Comparison of ENCODE assay signal across 9 cellular contexts in the genomic region with DNA sequence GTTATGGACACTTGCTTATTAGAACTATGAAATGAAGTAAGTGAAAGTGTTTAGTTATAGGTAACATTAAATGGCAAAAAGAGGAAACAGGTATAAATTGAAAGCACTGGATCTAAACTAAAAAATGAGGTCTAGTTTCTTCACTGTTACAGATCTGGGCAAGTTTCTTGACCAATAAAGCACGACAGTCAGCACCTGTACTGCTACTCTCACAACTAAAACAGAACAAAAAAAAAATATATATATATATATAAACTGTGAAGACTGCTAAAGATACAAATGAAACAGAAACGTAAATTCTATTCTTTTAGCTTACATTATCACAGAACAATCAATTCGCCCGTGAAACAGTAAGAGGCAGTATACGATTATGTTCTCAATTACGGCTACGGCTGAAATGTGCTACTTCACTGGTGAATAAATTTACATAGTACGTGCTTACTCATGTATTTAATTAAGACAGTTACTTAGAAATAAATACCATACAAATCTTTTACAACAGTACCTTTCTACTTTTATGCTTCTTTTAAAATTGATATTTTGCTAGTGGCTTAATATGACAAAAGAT. TPM values are rescaled to one million over a fixed set of nuclear protein-coding genes. Genes with fewer than 3 reads are reported as not detected.
DNase-seq lines count a peak whose midpoint lies in the region; ATAC-seq and TF ChIP-seq lines count a peak whose summit lies in the region.
"Had no signal": no experiment of that assay in that cellular context is flagged by ENCODE, and none has a peak within 500 bp of the region (broad histone marks: within the 10 kb centered on the region; RNA-seq: fewer than 3 reads in every experiment).

No MANE protein-coding gene starts in this region.

- H3K27ac Mint-ChIP-seq in activated naive CD4-positive, alpha-beta T cell treated with anti-CD3 and anti-CD28 coated beads for 36 hours: no peak overlapping the region
- H3K27ac Mint-ChIP-seq: brain had no signal

- H3K9me2 ChIP-seq in PC-3 (replicated peaks; ENCODE audit: low read length): no peaks in the 10 kb centered on the region

- H3K9me3 Mint-ChIP-seq in activated naive CD4-positive, alpha-beta T cell treated with anti-CD3 and anti-CD28 coated beads for 36 hours: peaks cover 1% of the 10 kb centered on the region

- H3K36me3 Mint-ChIP-seq in activated naive CD4-positive, alpha-beta T cell treated with anti-CD3 and anti-CD28 coated beads for 36 hours (ENCODE audit: low read depth): peaks cover 3% of the 10 kb centered on the region
- H3K36me3 Mint-ChIP-seq: brain had no signal

- H3K9ac ChIP-seq in PC-3 (ENCODE audit: low read length): peak overlapping the region; percentile 94; the same call in 1 of the 2 replicates

- H4K20me1 ChIP-seq in PC-3 (ENCODE audit: low read length): peaks cover 73% of the 10 kb centered on the region

- TF ChIP-seq CTCF in PC-3 (conservative IDR thresholded peaks at IDR 0.05; ENCODE audit: low read depth, low read length) (peak; percentile 48), esophagus muscularis mucosa (IDR thresholded peaks at IDR 0.05) (peak; percentile 24 to 34 (median 32)), vagina (IDR thresholded peaks at IDR 0.05) (peak in 2 of 3 experiments; percentile 16 to 24)

- H3K9me3 ChIP-seq in PC-3 (ENCODE audit: low read length) (no peaks in the 10 kb centered on the region), esophagus muscularis mucosa (no peaks in the 10 kb centered on the region), vagina (no peaks in the 10 kb centered on the region)

- H2AFZ ChIP-seq in PC-3 (ENCODE audit: low read length): no peak overlapping the region

- DNase-seq in activated naive CD4-positive, alpha-beta T cell treated with anti-CD3 and anti-CD28 coated beads for 36 hours: peak; percentile 8
- no peak for DNase-seq in activated naive CD4-positive, alpha-beta T cell (lab: John Stamatoyannopoulos, UW)
- DNase-seq in PC-3 (peak; percentile 66), esophagus muscularis mucosa (ENCODE audit: extremely low spot score) (no peak), vagina (ENCODE audit: extremely low spot score in 2 of 2) (no peak), HEK293T (ENCODE audit: extremely low spot score) (no peak)

- H3K27me3 ChIP-seq in PC-3 (ENCODE audit: low read length): no peaks in the 10 kb centered on the region
- H3K27me3 ChIP-seq in esophagus muscularis mucosa: peaks cover 0 to 4% (median 0%) of the 10 kb centered on the region in 4 donors
- H3K27me3 ChIP-seq in vagina: no peaks in the 10 kb centered on the region

- H3K4me2 ChIP-seq in PC-3 (ENCODE audit: low read length): peak overlapping the region; percentile 74

- H3K4me3 Mint-ChIP-seq in activated naive CD4-positive, alpha-beta T cell treated with anti-CD3 and anti-CD28 coated beads for 36 hours: peak overlapping the region; percentile 26

- no peaks in the 10 kb centered on the region for H3K27me3 Mint-ChIP-seq in activated naive CD4-positive, alpha-beta T cell treated with anti-CD3 and anti-CD28 coated beads for 36 hours (ENCODE audit: low read depth)

- H3K27ac ChIP-seq in PC-3 (ENCODE audit: low read length) (0 out of 2 replicates have a peak overlapping the region, but pooled peaks have one; percentile 2), esophagus muscularis mucosa (replicated peaks in 1 of 4) (peak overlapping the region; percentile 9 to 94 (median 65)), vagina (peak overlapping the region; percentile 98)

- no peaks in the 10 kb centered on the region for H3F3A ChIP-seq in PC-3 (ENCODE audit: low read length, unreplicated experiment)

- no TSS peak for BruUV-seq in PC-3 (replicated peaks; lab: Mats Ljungman, UMichigan)

- H3K4me1 Mint-ChIP-seq in activated naive CD4-positive, alpha-beta T cell treated with anti-CD3 and anti-CD28 coated beads for 36 hours (ENCODE audit: low read depth): peaks cover 38% of the 10 kb centered on the region

- ATAC-seq in HG02642 (IDR thresholded peaks at IDR 0.05; ENCODE audit: poor library complexity, unreplicated experiment) (peak; percentile 19), PC-3 (0 out of 2 replicates have a peak, but pooled peaks have one; percentile 3), GM19023 (IDR thresholded peaks at IDR 0.05; ENCODE audit: unreplicated experiment) (no peak)

- H3K4me3 ChIP-seq in PC-3 (ENCODE audit: low read length) (peak overlapping the region; percentile 94), esophagus muscularis mucosa (peak overlapping the region; percentile 8 to 94 (median 91)), vagina (peak overlapping the region in 1 of 2 donors; percentile 97)

- TF ChIP-seq POLR2A in esophagus muscularis mucosa (IDR thresholded peaks at IDR 0.05; ENCODE audit: low read depth) (no peak), vagina (IDR thresholded peaks at IDR 0.05) (no peak)

- 44% methylated on average over 8 of the region's 8 CpGs for WGBS in esophagus muscularis mucosa

- CTCF ChIA-PET in activated naive CD4-positive, alpha-beta T cell treated with anti-CD3 and anti-CD28 coated beads for 36 hours (lab: Charles Lee): interaction anchor here (0.7 to 3.0 kb wide), 11 partner anchors 10 to 708 kb away, joined by 3 to 17 read pairs (median 3); no protein-coding TSS in a partner anchor
- CTCF ChIA-PET in PC-3 (lab: Charles Lee) (interaction anchor here (0.7 to 1.3 kb wide), 8 partner anchors 144 to 377 kb away, joined by 3 to 9 read pairs (median 4); no protein-coding TSS in a partner anchor), HEK293T (lab: Yijun Ruan, JAX) (interaction anchor here (0.5 to 1.2 kb wide), 3 partner anchors 22 to 377 kb away, joined by 3 to 5 read pairs (median 5); no protein-coding TSS in a partner anchor)

- POLR2A ChIA-PET in PC-3 (lab: Charles Lee; ENCODE audit: unreplicated experiment): interaction anchor here (0.6 to 0.7 kb wide), 2 partner anchors 156 to 377 kb away, joined by 3 to 6 read pairs; no protein-coding TSS in a partner anchor
- POLR2A ChIA-PET in HEK293T (lab: Yijun Ruan, JAX): interaction anchor here (0.6 kb wide), 1 partner anchor 216 kb away, joined by 3 read pairs; no protein-coding TSS in a partner anchor

- no peak for TF ChIP-seq EP300 in esophagus muscularis mucosa (IDR thresholded peaks at IDR 0.05)

- peaks cover 88% of the 10 kb centered on the region for H3K79me2 ChIP-seq in PC-3 (ENCODE audit: low read length)

- H3K36me3 ChIP-seq in PC-3 (ENCODE audit: low read depth, low read length): no peaks in the 10 kb centered on the region
- H3K36me3 ChIP-seq in esophagus muscularis mucosa: no peaks in the 10 kb centered on the region
- H3K36me3 ChIP-seq in vagina: no peaks in the 10 kb centered on the region

- H3K4me1 ChIP-seq in PC-3 (ENCODE audit: insufficient read depth, low read length) (peaks cover 53% of the 10 kb centered on the region), esophagus muscularis mucosa (peaks cover 36 to 71% (median 59%) of the 10 kb centered on the region in 4 donors), vagina (peaks cover 59% of the 10 kb centered on the region)

- intact Hi-C loops in activated naive CD4-positive, alpha-beta T cell treated with anti-CD3 and anti-CD28 coated beads for 36 hours (cut with micrococcal nuclease): loop anchor here (1.0 to 2.0 kb wide), 3 partner anchors 228 to 320 kb away; no protein-coding TSS in a partner anchor
- intact Hi-C loops in PC-3 (cut with micrococcal nuclease) (loop anchor here (1.0 to 10.0 kb wide), 6 partner anchors 68 to 498 kb away; a partner anchor contains a TSS), esophagus muscularis mucosa (cut with DNase I) (loop anchor here (10.0 kb wide), 2 partner anchors 342 to 668 kb away; no protein-coding TSS in a partner anchor), vagina (cut with DNase I) (loop anchor here (5.0 kb wide), 1 partner anchor 345 kb away; no protein-coding TSS in a partner anchor)

TF ChIP-seq in HEK293T, 16 proteins besides CTCF, POLR2A, EP300 and RAD21:
- TF ChIP-seq, protein P1, sequence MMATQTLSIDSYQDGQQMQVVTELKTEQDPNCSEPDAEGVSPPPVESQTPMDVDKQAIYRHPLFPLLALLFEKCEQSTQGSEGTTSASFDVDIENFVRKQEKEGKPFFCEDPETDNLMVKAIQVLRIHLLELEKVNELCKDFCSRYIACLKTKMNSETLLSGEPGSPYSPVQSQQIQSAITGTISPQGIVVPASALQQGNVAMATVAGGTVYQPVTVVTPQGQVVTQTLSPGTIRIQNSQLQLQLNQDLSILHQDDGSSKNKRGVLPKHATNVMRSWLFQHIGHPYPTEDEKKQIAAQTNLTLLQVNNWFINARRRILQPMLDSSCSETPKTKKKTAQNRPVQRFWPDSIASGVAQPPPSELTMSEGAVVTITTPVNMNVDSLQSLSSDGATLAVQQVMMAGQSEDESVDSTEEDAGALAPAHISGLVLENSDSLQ (IDR thresholded peaks at IDR 0.05): no peak

RNA-seq across cellular contexts. Expression of a gene that starts 4.2 kb away (rescaled TPM):
- 10 to 100 TPM; 24.5 to 27.5 TPM for total RNA-seq in activated naive CD4-positive, alpha-beta T cell treated with anti-CD3 and anti-CD28 coated beads for 36 hours
- total RNA-seq in PC-3 (2014; rRNA removed): 62.5 and 72.7 TPM in 2 replicates
- total RNA-seq in esophagus muscularis mucosa: 100 to 1,000 TPM in 1 of 4 donors, 10 to 100 TPM in 3; 67.3 to 111 (median 77.8) TPM
- total RNA-seq in vagina: 122 TPM

Comparison
In these comparisons a context has a peak if more than half of its experiments do, and no peak if none do; other contexts are left out.
1. DNase-seq: peak in activated naive CD4-positive, alpha-beta T cell treated with anti-CD3 and anti-CD28 coated beads for 36 hours (single experiment) and PC-3 (single experiment); none in activated naive CD4-positive, alpha-beta T cell (0 of 4), esophagus muscularis mucosa (single experiment), vagina (0 of 2) and HEK293T (single experiment).
2. H3K27ac ChIP-seq: peak in every context shown above with its lines; median percentile 98 in vagina; 65 in esophagus muscularis mucosa; 2 in PC-3.
3. Peak in every context shown above with its lines, with median percentiles within 50 percentile points of each other: CTCF ChIP-seq.